In the genomic region with DNA sequence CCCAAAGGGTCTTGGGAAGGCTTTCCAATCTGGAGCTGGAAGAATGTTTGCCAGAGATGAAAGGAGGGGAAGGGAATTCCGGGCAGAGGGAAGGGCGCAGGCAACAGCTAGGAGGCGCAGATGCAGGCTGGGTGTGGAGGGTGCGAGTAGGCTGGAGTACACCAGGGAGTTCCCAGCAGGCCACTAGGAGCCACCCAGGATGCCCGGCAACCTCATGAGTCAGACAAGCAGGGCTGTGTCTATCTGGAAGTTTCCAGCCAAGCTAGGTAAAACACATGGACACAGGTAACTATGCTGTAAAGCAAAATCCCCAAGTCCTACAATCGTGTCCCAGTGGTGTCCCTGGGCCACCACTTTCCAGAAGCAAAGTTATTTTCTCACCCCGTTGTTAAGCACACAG, we compare ENCODE assay signal across 8 cellular contexts. TPM values are rescaled to one million over a fixed set of nuclear protein-coding genes. Genes with fewer than 3 reads are reported as not detected.
DNase-seq lines count a peak whose midpoint lies in the region; ATAC-seq and TF ChIP-seq lines count a peak whose summit lies in the region.

No MANE protein-coding gene starts in this region.

- peaks cover 0 to 29% (median 8%) of the 10 kb centered on the region in 5 donors for H3K27me3 Mint-ChIP-seq in naive thymus-derived CD4-positive, alpha-beta T cell

- no peaks in the 10 kb centered on the region for H3K27me3 ChIP-seq in BJ (ENCODE audit: control insufficient read depth, insufficient read depth, low read length)
- H3K27me3 ChIP-seq in naive thymus-derived CD4-positive, alpha-beta T cell (ENCODE audit: control insufficient read depth in 2 of 2, insufficient read depth in 2 of 2, low read length in 2 of 2) = no peaks in the 10 kb centered on the region

- peaks cover 0 to 4% (median 0%) of the 10 kb centered on the region in 11 donors for H3K9me3 Mint-ChIP-seq in naive thymus-derived CD4-positive, alpha-beta T cell

- peaks cover 0 to 3% (median 0%) of the 10 kb centered on the region in 5 donors for H3K36me3 Mint-ChIP-seq in naive thymus-derived CD4-positive, alpha-beta T cell

- DNase-seq in BJ (ENCODE audit: low read depth) (no peak), HuH-7.5 (ENCODE audit: low spot score) (peak; percentile 91), caudate nucleus (lab: John Stamatoyannopoulos, UW) (no peak), NCI-H187 treated with DMSO at 0.1 percent for 48 hours (lab: John Stamatoyannopoulos, UW) (no peak), amniotic stem cell (lab: John Stamatoyannopoulos, UW) (no peak)
- no peak for DNase-seq in naive thymus-derived CD4-positive, alpha-beta T cell
- DNase-seq in stimulated activated CD4-positive, alpha-beta T cell treated with anti-CD3 and anti-CD28 coated beads, Interleukin-4, amount 100 ng/mL, for 1 hour = no peak

- H3K9me3 ChIP-seq in naive thymus-derived CD4-positive, alpha-beta T cell (ENCODE audit: control insufficient read depth in 2 of 3, low read length in 3 of 3) = no peaks in the 10 kb centered on the region

- peak overlapping the region; percentile 58 for H3K27ac ChIP-seq in caudate nucleus (ENCODE audit: low read depth, low read length)
- peak overlapping the region; percentile 69 for H3K27ac ChIP-seq in naive thymus-derived CD4-positive, alpha-beta T cell (ENCODE audit: low read depth, low read length)

- H3K27ac Mint-ChIP-seq in naive thymus-derived CD4-positive, alpha-beta T cell = peak overlapping the region in 8 of 9 donors; percentile 57 to 90 (median 72)

- H3K4me3 ChIP-seq in BJ (ENCODE audit: low read depth, low read length) = peak overlapping the region; percentile 43
- H3K4me3 ChIP-seq in naive thymus-derived CD4-positive, alpha-beta T cell (ENCODE audit: low read length) = peak overlapping the region; percentile 62

- ATAC-seq in naive thymus-derived CD4-positive, alpha-beta T cell = no peak
- ATAC-seq in GM19324 (IDR thresholded peaks at IDR 0.05; ENCODE audit: low FRiP score, unreplicated experiment) = no peak

- H3K4me1 ChIP-seq in naive thymus-derived CD4-positive, alpha-beta T cell (ENCODE audit: control insufficient read depth in 2 of 2, insufficient read depth in 2 of 2, low read length in 2 of 2) = peaks cover 6 to 7% of the 10 kb centered on the region in 2 donors

- POLR2A ChIA-PET in BJ (lab: Charles Lee) = no interaction called here
- POLR2A ChIA-PET in naive thymus-derived CD4-positive, alpha-beta T cell (lab: Charles Lee) = interaction anchor here (1.0 to 10.2 kb wide), 2 partner anchors 24 to 44 kb away, joined by 3 to 87 read pairs; a partner anchor contains a TSS

- TF ChIP-seq CTCF in BJ (IDR thresholded peaks at IDR 0.05; ENCODE audit: insufficient read depth, low read depth, low read length) = peak; percentile 31; the same call in 1 of the 2 replicates

- peaks cover 17 to 38% (median 33%) of the 10 kb centered on the region in 7 donors for H3K4me1 Mint-ChIP-seq in naive thymus-derived CD4-positive, alpha-beta T cell

- peak overlapping the region; percentile 73 to 89 (median 84) for H3K4me3 Mint-ChIP-seq in naive thymus-derived CD4-positive, alpha-beta T cell

- H3K36me3 ChIP-seq in BJ (ENCODE audit: control insufficient read depth, insufficient read depth, low read length) = no peaks in the 10 kb centered on the region; the same call in 1 of the 2 replicates
- no peaks in the 10 kb centered on the region for H3K36me3 ChIP-seq in naive thymus-derived CD4-positive, alpha-beta T cell (ENCODE audit: control insufficient read depth in 2 of 3, insufficient read depth in 3 of 3, low read length in 3 of 3)

- intact Hi-C loops in naive thymus-derived CD4-positive, alpha-beta T cell (cut with micrococcal nuclease) = loop anchor here in 1 of 2 donors (10.0 kb wide), 1 partner anchor 328 kb away; the partner anchor contains the start of genes AKR7A2 and SLC66A1

- CTCF ChIA-PET in BJ (lab: Yijun Ruan, JAX) = interaction anchor here (0.8 to 1.4 kb wide), 7 partner anchors 8 to 269 kb away, joined by 3 to 4 read pairs (median 3); no protein-coding TSS in a partner anchor
- CTCF ChIA-PET in naive thymus-derived CD4-positive, alpha-beta T cell (lab: Charles Lee) = interaction anchor here (1.4 to 1.8 kb wide), 3 partner anchors 11 to 46 kb away, joined by 3 to 7 read pairs (median 4); a partner anchor contains a TSS

RNA-seq across cellular contexts. Expression of gene NBL1, which starts 1.0 kb away (rescaled TPM):
- 109 and 171 TPM in 2 replicates for polyA plus RNA-seq in BJ (2011; rRNA removed)
- 134 and 156 TPM in 2 replicates for polyA minus RNA-seq in BJ (2011; rRNA and poly(A)+ RNA removed)
- total RNA-seq in naive thymus-derived CD4-positive, alpha-beta T cell = 10 to 100 TPM; 20.7 to 36.1 (median 22.8) TPM
- 1 to 10 TPM; 2.5 to 4.0 TPM for polyA plus RNA-seq in naive thymus-derived CD4-positive, alpha-beta T cell

RNA-seq across cellular contexts. Expression of gene HTR6, which starts 21.6 kb away (rescaled TPM):
- polyA plus RNA-seq in BJ (2011; rRNA removed) = not detected in 2 replicates
- polyA minus RNA-seq in BJ (2011; rRNA and poly(A)+ RNA removed) = not detected in 2 replicates
- under 1 TPM in 2 of 5 experiments, not detected in 3; 0.40 to 0.54 TPM for total RNA-seq in naive thymus-derived CD4-positive, alpha-beta T cell
- under 1 TPM; 0.13 to 0.92 TPM for polyA plus RNA-seq in naive thymus-derived CD4-positive, alpha-beta T cell

Comparison
In these comparisons a context has a peak if more than half of its experiments do, and no peak if none do; other contexts are left out.
1. RNA of gene NBL1, which starts 1.0 kb away (polyA plus RNA-seq): 109 to 171 TPM in BJ; 2.5 to 4.0 TPM in naive thymus-derived CD4-positive, alpha-beta T cell; every median in the first group is over 10 times any median in the second.